Comparison of ENCODE assay signal across 8 cellular contexts in genomic region chr7:103073989-103074518, GRCh38. TPM values are rescaled to one million over a fixed set of nuclear protein-coding genes. Genes with fewer than 3 reads are reported as not detected.
A peak's percentile ranks its signal among the peaks of the same experiment; 100 is the strongest.
DNase-seq lines count a peak whose midpoint lies in the region; ATAC-seq and TF ChIP-seq lines count a peak whose summit lies in the region.

No MANE protein-coding gene starts in this region.

- H3K9me3 ChIP-seq in CD4-positive, alpha-beta memory T cell (ENCODE audit: control insufficient read depth in 1 of 2, low read length in 2 of 2): no peaks in the 10 kb centered on the region
- no peaks in the 10 kb centered on the region for H3K9me3 ChIP-seq in mesodermal cell (ENCODE audit: control insufficient read depth, low read length)

- H3K4me3 Mint-ChIP-seq in CD4-positive, alpha-beta memory T cell: peak overlapping the region; percentile 91 to 99 (median 92)

- TF ChIP-seq CTCF in brain microvascular endothelial cell (IDR thresholded peaks at IDR 0.05; ENCODE audit: low read depth, low read length, missing control alignments): no peak

- POLR2A ChIA-PET in CD4-positive, alpha-beta memory T cell (lab: Charles Lee; ENCODE audit: partially characterized antibody): interaction anchor here (0.6 to 2.2 kb wide), 7 partner anchors 12 to 1939 kb away, joined by 3 to 28 read pairs (median 5); partner anchors contain the start of gene NAPEPLD

- H3K4me1 Mint-ChIP-seq in CD4-positive, alpha-beta memory T cell: peaks cover 26 to 45% (median 34%) of the 10 kb centered on the region in 4 donors

- CTCF ChIA-PET in CD4-positive, alpha-beta memory T cell (lab: Charles Lee; ENCODE audit: partially characterized antibody): interaction anchor here (1.3 to 2.9 kb wide), 4 partner anchors 8 to 15 kb away, joined by 4 to 14 read pairs (median 11); no protein-coding TSS in a partner anchor

- H3K4me3 ChIP-seq in CD4-positive, alpha-beta memory T cell (ENCODE audit: low read length in 2 of 2): peak overlapping the region; percentile 64 to 75
- H3K4me3 ChIP-seq in brain microvascular endothelial cell (ENCODE audit: low read depth, low read length): peak overlapping the region; percentile 74
- H3K4me3 ChIP-seq in mesodermal cell (ENCODE audit: extremely low read depth, insufficient read depth, low read length, poor library complexity, severe bottlenecking): peak overlapping the region; percentile 69

- WGBS in mesodermal cell (ENCODE audit: insufficient coverage in 2 of 2), 2 experiments: 12 to 22% methylated on average over 5 to 6 of the region's 6 CpGs

- H3K36me3 ChIP-seq in CD4-positive, alpha-beta memory T cell (ENCODE audit: insufficient read depth, low read length): no peaks in the 10 kb centered on the region
- H3K36me3 ChIP-seq in brain microvascular endothelial cell (replicated peaks): no peaks in the 10 kb centered on the region
- H3K36me3 ChIP-seq in mesodermal cell (ENCODE audit: control insufficient read depth, insufficient read depth, low read length): peaks cover 5% of the 10 kb centered on the region

- peaks cover 35% of the 10 kb centered on the region for H3K4me1 ChIP-seq in CD4-positive, alpha-beta memory T cell (ENCODE audit: insufficient read depth, low read length)
- peaks cover 3% of the 10 kb centered on the region for H3K4me1 ChIP-seq in mesodermal cell (ENCODE audit: control insufficient read depth, insufficient read depth, low read length, poor library complexity, severe bottlenecking)

- H3K27ac Mint-ChIP-seq in CD4-positive, alpha-beta memory T cell: peak overlapping the region; percentile 61 to 99 (median 98)

- H3K9me3 Mint-ChIP-seq in CD4-positive, alpha-beta memory T cell: no peaks in the 10 kb centered on the region

- no peaks in the 10 kb centered on the region for H3K27me3 Mint-ChIP-seq in CD4-positive, alpha-beta memory T cell

- peaks cover 0 to 5% of the 10 kb centered on the region in 2 donors for H3K36me3 Mint-ChIP-seq in CD4-positive, alpha-beta memory T cell

- ATAC-seq in HG03565 (IDR thresholded peaks at IDR 0.05; ENCODE audit: unreplicated experiment) (no peak), GM19463 (IDR thresholded peaks at IDR 0.05; ENCODE audit: unreplicated experiment) (no peak), GM21367 (IDR thresholded peaks at IDR 0.05; ENCODE audit: unreplicated experiment) (no peak), HG02571 (IDR thresholded peaks at IDR 0.05; ENCODE audit: unreplicated experiment) (no peak)

- no peaks in the 10 kb centered on the region for H3K27me3 ChIP-seq in CD4-positive, alpha-beta memory T cell (ENCODE audit: insufficient read depth, low read length)
- H3K27me3 ChIP-seq in brain microvascular endothelial cell (replicated peaks): no peaks in the 10 kb centered on the region

- DNase-seq in CD4-positive, alpha-beta memory T cell: peak in 1 of 5 donors; percentile 2
- peak; percentile 31 for DNase-seq in LoVo (ENCODE audit: low spot score)
- no peak for DNase-seq in brain microvascular endothelial cell

- in situ Hi-C loops in brain microvascular endothelial cell (cut with HindIII; ENCODE audit: low pct_ligation_motif_present, low sequenced_read_pairs): no loop called here

- intact Hi-C loops in CD4-positive, alpha-beta memory T cell (cut with micrococcal nuclease): loop anchor here (1.0 to 5.0 kb wide), 4 partner anchors 206 to 326 kb away; partner anchors contain the start of genes DNAJC2, FAM185A and PMPCB

- peak overlapping the region; percentile 77 for H3K27ac ChIP-seq in CD4-positive, alpha-beta memory T cell (ENCODE audit: low read depth, low read length)
- H3K27ac ChIP-seq in brain microvascular endothelial cell (peak overlapping the region; percentile 66), mesodermal cell (ENCODE audit: low read depth, low read length, severe bottlenecking) (peak overlapping the region; percentile 80)

RNA-seq across cellular contexts. Expression of gene FBXL13, which starts 0.5 kb away (rescaled TPM):
- total RNA-seq in CD4-positive, alpha-beta memory T cell: 1 to 10 TPM in 1 of 2 experiments, under 1 TPM in 1; 0.49 to 2.2 TPM
- under 1 TPM in 1 of 2 donors, not detected in 1; 0.10 TPM for polyA plus RNA-seq in CD4-positive, alpha-beta memory T cell
- 0.44 TPM for polyA plus RNA-seq in mesodermal cell (2013, experiment 1 of 2)
- polyA plus RNA-seq in mesodermal cell (2013, experiment 2 of 2): 1.0 TPM

RNA-seq across cellular contexts. Expression of gene ARMC10, which starts 0.9 kb away (rescaled TPM):
- 10 to 100 TPM; 28.4 to 28.8 TPM for total RNA-seq in CD4-positive, alpha-beta memory T cell
- 10 to 100 TPM; 42.8 to 54.2 TPM for polyA plus RNA-seq in CD4-positive, alpha-beta memory T cell
- polyA plus RNA-seq in mesodermal cell (2013, experiment 1 of 2): 34.9 TPM
- polyA plus RNA-seq in mesodermal cell (2013, experiment 2 of 2): 32.4 TPM
